In genomic region chr15:89575656-89576416, GRCh38 we compare ENCODE assay signal across 8 cellular contexts. TPM values are rescaled to one million over a fixed set of nuclear protein-coding genes. Genes with fewer than 3 reads are reported as not detected.
DNase-seq lines count a peak whose midpoint lies in the region; ATAC-seq lines count a peak whose summit lies in the region.

No MANE protein-coding gene starts in this region.

- no CpG with 5 or more reads among the region's 60 CpGs for WGBS in iPS DF 6.9 (ENCODE audit: insufficient coverage, insufficient read length)

- peaks cover 7% of the 10 kb centered on the region for H3K27me3 Mint-ChIP-seq in activated T-helper 17 cell treated with anti-CD3 and anti-CD28 coated beads, Interleukin-2, amount 50 U/mL, for 72 hours

- ATAC-seq in GM21381 (IDR thresholded peaks at IDR 0.05; ENCODE audit: unreplicated experiment), result peak; percentile 25
- ATAC-seq in activated T-helper 17 cell treated with anti-CD3 and anti-CD28 coated beads, Interleukin-2, amount 50 U/mL, for 72 hours (replicated peaks), result peak; percentile 12

- peaks cover 35% of the 10 kb centered on the region for H3K36me3 Mint-ChIP-seq in activated T-helper 17 cell treated with anti-CD3 and anti-CD28 coated beads, Interleukin-2, amount 50 U/mL, for 72 hours (ENCODE audit: low read depth)

- no peaks in the 10 kb centered on the region for H3K9me3 ChIP-seq in iPS DF 6.9 (ENCODE audit: control insufficient read depth, insufficient read depth, low read length)

- DNase-seq in Daoy (ENCODE audit: low read depth) (peak; percentile 27), HS-27A (ENCODE audit: low read depth) (peak; percentile 12), iPS DF 6.9 (ENCODE audit: low read depth, low spot score) (no peak), mucosa of gallbladder (ENCODE audit: low spot score) (no peak), AML-193 (lab: John Stamatoyannopoulos, UW) (no peak)
- DNase-seq in stimulated activated CD4-positive, alpha-beta T cell treated with anti-CD3 and anti-CD28 coated beads, Interleukin-12 subunit alpha, Interleukin-12 subunit beta, amount 100 ng/mL, for 48 hours (ENCODE audit: low read depth in 2 of 3, low spot score in 1 of 3), result peak in 2 of 3 donors; percentile 6 to 11

- no peaks in the 10 kb centered on the region for H3K27me3 ChIP-seq in iPS DF 6.9 (ENCODE audit: control insufficient read depth, insufficient read depth, low read length)

- no peaks in the 10 kb centered on the region for H3K9me3 Mint-ChIP-seq in activated T-helper 17 cell treated with anti-CD3 and anti-CD28 coated beads, Interleukin-2, amount 50 U/mL, for 72 hours

- peak overlapping the region; percentile 55 for H3K27ac Mint-ChIP-seq in activated T-helper 17 cell treated with anti-CD3 and anti-CD28 coated beads, Interleukin-2, amount 50 U/mL, for 72 hours

- H3K4me3 ChIP-seq in iPS DF 6.9 (ENCODE audit: low read length), result peak overlapping the region; percentile 60

- H3K36me3 ChIP-seq in iPS DF 6.9 (ENCODE audit: control insufficient read depth, insufficient read depth, low read length), result no peaks in the 10 kb centered on the region; the same call in 1 of the 2 replicates

- peaks cover 15% of the 10 kb centered on the region for H3K4me1 Mint-ChIP-seq in activated T-helper 17 cell treated with anti-CD3 and anti-CD28 coated beads, Interleukin-2, amount 50 U/mL, for 72 hours

- H3K27ac ChIP-seq in iPS DF 6.9 (ENCODE audit: low read length), result no peak overlapping the region

- H3K4me1 ChIP-seq in iPS DF 6.9 (ENCODE audit: control insufficient read depth, insufficient read depth, low read length), result no peaks in the 10 kb centered on the region

- peak overlapping the region; percentile 83 for H3K4me3 Mint-ChIP-seq in activated T-helper 17 cell treated with anti-CD3 and anti-CD28 coated beads, Interleukin-2, amount 50 U/mL, for 72 hours

RNA-seq across cellular contexts. Expression of gene TICRR, which starts 0.6 kb away (rescaled TPM):
- total RNA-seq in Daoy (2014; rRNA removed; shearing (Covaris generic)), result 7.0 and 10.0 TPM in 2 replicates
- 10 to 100 TPM; 15.4 to 22.7 TPM for total RNA-seq in activated T-helper 17 cell treated with anti-CD3 and anti-CD28 coated beads, Interleukin-2, amount 50 U/mL, for 72 hours
- total RNA-seq in mucosa of gallbladder, result 0.37 TPM

Comparison
In these comparisons a context has a peak if more than half of its experiments do, and no peak if none do; other contexts are left out.
1. DNase-seq: peak in Daoy (single experiment), HS-27A (single experiment) and stimulated activated CD4-positive, alpha-beta T cell treated with anti-CD3 and anti-CD28 coated beads, Interleukin-12 subunit alpha, Interleukin-12 subunit beta, amount 100 ng/mL, for 48 hours (2 of 3); none in iPS DF 6.9 (single experiment), mucosa of gallbladder (single experiment) and AML-193 (0 of 2).